Comparison of ENCODE assay signal across 1 cellular context in the genomic region with DNA sequence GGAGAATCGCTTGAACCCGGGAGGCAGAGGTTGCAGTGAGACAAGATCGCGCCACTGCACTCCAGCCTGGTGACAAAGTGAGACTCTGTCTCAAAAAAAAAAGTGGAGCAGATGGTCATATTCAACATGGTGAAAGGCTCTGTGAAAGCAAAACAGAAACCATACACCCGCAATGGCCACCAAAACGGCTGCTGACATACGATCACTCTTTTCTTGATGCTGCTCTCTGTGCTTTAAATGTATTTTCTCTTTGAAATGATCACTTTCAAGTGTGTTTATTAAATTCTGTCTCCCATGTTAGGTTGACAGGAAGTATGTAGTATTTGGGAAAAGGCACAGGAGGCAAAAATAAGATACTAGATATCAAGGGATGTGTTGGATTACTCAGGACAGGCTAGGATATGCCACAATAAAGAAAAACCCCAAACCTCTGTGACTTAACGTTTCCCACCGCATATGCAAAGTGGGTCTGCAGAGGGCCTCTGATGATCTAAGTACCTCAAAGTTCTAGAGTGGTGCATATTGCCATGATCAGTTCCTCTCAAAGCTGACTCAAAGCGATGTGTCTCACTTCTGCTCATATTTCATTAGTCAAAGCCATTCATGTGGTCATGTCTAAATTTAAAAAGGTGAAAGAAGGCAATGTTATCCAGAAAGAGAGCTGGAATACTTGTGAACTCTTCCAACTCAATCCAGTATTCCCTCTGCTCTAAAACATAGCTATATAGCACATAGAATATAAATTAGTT.
TF ChIP-seq lines count a peak whose summit lies in the region.

No MANE protein-coding gene starts in this region.

TF ChIP-seq in GM23338, 12 proteins besides CTCF, POLR2A, EP300 and RAD21 (continued from another document):
- TF ChIP-seq, protein P1, sequence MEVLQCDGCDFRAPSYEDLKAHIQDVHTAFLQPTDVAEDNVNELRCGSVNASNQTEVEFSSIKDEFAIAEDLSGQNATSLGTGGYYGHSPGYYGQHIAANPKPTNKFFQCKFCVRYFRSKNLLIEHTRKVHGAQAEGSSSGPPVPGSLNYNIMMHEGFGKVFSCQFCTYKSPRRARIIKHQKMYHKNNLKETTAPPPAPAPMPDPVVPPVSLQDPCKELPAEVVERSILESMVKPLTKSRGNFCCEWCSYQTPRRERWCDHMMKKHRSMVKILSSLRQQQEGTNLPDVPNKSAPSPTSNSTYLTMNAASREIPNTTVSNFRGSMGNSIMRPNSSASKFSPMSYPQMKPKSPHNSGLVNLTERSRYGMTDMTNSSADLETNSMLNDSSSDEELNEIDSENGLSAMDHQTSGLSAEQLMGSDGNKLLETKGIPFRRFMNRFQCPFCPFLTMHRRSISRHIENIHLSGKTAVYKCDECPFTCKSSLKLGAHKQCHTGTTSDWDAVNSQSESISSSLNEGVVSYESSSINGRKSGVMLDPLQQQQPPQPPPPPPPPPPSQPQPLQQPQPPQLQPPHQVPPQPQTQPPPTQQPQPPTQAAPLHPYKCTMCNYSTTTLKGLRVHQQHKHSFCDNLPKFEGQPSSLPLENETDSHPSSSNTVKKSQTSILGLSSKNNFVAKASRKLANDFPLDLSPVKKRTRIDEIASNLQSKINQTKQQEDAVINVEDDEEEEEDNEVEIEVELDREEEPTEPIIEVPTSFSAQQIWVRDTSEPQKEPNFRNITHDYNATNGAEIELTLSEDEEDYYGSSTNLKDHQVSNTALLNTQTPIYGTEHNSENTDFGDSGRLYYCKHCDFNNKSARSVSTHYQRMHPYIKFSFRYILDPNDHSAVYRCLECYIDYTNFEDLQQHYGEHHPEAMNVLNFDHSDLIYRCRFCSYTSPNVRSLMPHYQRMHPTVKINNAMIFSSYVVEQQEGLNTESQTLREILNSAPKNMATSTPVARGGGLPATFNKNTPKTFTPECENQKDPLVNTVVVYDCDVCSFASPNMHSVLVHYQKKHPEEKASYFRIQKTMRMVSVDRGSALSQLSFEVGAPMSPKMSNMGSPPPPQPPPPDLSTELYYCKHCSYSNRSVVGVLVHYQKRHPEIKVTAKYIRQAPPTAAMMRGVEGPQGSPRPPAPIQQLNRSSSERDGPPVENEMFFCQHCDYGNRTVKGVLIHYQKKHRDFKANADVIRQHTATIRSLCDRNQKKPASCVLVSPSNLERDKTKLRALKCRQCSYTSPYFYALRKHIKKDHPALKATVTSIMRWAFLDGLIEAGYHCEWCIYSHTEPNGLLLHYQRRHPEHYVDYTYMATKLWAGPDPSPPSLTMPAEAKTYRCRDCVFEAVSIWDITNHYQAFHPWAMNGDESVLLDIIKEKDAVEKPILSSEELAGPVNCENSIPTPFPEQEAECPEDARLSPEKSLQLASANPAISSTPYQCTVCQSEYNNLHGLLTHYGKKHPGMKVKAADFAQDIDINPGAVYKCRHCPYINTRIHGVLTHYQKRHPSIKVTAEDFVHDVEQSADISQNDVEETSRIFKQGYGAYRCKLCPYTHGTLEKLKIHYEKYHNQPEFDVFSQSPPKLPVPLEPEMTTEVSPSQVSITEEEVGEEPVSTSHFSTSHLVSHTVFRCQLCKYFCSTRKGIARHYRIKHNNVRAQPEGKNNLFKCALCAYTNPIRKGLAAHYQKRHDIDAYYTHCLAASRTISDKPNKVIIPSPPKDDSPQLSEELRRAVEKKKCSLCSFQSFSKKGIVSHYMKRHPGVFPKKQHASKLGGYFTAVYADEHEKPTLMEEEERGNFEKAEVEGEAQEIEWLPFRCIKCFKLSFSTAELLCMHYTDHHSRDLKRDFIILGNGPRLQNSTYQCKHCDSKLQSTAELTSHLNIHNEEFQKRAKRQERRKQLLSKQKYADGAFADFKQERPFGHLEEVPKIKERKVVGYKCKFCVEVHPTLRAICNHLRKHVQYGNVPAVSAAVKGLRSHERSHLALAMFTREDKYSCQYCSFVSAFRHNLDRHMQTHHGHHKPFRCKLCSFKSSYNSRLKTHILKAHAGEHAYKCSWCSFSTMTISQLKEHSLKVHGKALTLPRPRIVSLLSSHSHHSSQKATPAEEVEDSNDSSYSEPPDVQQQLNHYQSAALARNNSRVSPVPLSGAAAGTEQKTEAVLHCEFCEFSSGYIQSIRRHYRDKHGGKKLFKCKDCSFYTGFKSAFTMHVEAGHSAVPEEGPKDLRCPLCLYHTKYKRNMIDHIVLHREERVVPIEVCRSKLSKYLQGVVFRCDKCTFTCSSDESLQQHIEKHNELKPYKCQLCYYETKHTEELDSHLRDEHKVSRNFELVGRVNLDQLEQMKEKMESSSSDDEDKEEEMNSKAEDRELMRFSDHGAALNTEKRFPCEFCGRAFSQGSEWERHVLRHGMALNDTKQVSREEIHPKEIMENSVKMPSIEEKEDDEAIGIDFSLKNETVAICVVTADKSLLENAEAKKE (CRISPR knock-in tag; IDR thresholded peaks at IDR 0.05), result no peak
- no peak for TF ChIP-seq ZNF114 (CRISPR knock-in tag; IDR thresholded peaks at IDR 0.05)
- no peak for TF ChIP-seq STAT1 (IDR thresholded peaks at IDR 0.05; ENCODE audit: unreplicated experiment)
- no peak for TF ChIP-seq EZH2phosphoT487 (IDR thresholded peaks at IDR 0.05; ENCODE audit: unreplicated experiment)
- TF ChIP-seq, protein P2, sequence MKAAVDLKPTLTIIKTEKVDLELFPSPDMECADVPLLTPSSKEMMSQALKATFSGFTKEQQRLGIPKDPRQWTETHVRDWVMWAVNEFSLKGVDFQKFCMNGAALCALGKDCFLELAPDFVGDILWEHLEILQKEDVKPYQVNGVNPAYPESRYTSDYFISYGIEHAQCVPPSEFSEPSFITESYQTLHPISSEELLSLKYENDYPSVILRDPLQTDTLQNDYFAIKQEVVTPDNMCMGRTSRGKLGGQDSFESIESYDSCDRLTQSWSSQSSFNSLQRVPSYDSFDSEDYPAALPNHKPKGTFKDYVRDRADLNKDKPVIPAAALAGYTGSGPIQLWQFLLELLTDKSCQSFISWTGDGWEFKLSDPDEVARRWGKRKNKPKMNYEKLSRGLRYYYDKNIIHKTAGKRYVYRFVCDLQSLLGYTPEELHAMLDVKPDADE (IDR thresholded peaks at IDR 0.05), result no peak
- no peak for TF ChIP-seq JUNB (IDR thresholded peaks at IDR 0.05; ENCODE audit: unreplicated experiment)
